Comparison of ENCODE assay signal across 2 cellular contexts in the genomic region with DNA sequence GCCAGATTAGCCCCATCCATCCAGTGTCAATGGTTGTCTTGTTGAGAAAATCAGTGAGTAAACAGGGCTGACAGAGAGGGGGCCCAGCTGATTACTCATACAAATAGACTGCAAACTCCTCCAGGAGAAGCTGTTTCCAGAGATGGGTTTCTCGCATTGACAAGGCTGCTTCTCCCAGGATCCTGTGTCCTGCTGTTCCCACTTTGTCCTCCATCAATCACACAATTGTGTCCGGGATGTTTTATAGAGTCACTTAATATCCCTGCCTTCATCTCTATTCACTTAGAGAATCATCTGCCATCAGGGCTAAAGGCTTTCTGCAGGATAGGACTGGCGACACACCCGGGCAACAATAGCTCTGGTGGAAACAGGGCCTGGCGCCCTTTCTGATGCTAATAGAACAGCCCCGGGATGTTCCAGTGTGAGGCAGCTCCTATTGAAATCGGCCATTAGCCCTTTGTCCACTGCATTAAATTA.
TF ChIP-seq lines count a peak whose summit lies in the region.

No MANE protein-coding gene starts in this region.

TF ChIP-seq in SK-N-SH, 30 proteins besides CTCF, POLR2A, EP300 and RAD21 (continued from another document):
- TF ChIP-seq, protein P1, sequence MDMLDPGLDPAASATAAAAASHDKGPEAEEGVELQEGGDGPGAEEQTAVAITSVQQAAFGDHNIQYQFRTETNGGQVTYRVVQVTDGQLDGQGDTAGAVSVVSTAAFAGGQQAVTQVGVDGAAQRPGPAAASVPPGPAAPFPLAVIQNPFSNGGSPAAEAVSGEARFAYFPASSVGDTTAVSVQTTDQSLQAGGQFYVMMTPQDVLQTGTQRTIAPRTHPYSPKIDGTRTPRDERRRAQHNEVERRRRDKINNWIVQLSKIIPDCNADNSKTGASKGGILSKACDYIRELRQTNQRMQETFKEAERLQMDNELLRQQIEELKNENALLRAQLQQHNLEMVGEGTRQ (IDR thresholded peaks at IDR 0.05; ENCODE audit: borderline replicate concordance, low read depth, low read length) = no peak
- TF ChIP-seq, protein P2, sequence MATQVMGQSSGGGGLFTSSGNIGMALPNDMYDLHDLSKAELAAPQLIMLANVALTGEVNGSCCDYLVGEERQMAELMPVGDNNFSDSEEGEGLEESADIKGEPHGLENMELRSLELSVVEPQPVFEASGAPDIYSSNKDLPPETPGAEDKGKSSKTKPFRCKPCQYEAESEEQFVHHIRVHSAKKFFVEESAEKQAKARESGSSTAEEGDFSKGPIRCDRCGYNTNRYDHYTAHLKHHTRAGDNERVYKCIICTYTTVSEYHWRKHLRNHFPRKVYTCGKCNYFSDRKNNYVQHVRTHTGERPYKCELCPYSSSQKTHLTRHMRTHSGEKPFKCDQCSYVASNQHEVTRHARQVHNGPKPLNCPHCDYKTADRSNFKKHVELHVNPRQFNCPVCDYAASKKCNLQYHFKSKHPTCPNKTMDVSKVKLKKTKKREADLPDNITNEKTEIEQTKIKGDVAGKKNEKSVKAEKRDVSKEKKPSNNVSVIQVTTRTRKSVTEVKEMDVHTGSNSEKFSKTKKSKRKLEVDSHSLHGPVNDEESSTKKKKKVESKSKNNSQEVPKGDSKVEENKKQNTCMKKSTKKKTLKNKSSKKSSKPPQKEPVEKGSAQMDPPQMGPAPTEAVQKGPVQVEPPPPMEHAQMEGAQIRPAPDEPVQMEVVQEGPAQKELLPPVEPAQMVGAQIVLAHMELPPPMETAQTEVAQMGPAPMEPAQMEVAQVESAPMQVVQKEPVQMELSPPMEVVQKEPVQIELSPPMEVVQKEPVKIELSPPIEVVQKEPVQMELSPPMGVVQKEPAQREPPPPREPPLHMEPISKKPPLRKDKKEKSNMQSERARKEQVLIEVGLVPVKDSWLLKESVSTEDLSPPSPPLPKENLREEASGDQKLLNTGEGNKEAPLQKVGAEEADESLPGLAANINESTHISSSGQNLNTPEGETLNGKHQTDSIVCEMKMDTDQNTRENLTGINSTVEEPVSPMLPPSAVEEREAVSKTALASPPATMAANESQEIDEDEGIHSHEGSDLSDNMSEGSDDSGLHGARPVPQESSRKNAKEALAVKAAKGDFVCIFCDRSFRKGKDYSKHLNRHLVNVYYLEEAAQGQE (IDR thresholded peaks at IDR 0.05; ENCODE audit: low read depth, low read length) = no peak
- TF ChIP-seq FOSL2 (IDR thresholded peaks at IDR 0.05; ENCODE audit: borderline replicate concordance, low read depth) = no peak
- TF ChIP-seq, protein P3, sequence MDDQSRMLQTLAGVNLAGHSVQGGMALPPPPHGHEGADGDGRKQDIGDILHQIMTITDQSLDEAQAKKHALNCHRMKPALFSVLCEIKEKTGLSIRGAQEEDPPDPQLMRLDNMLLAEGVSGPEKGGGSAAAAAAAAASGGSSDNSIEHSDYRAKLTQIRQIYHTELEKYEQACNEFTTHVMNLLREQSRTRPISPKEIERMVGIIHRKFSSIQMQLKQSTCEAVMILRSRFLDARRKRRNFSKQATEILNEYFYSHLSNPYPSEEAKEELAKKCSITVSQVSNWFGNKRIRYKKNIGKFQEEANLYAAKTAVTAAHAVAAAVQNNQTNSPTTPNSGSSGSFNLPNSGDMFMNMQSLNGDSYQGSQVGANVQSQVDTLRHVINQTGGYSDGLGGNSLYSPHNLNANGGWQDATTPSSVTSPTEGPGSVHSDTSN (IDR thresholded peaks at IDR 0.05) = no peak
- TF ChIP-seq, protein P4, sequence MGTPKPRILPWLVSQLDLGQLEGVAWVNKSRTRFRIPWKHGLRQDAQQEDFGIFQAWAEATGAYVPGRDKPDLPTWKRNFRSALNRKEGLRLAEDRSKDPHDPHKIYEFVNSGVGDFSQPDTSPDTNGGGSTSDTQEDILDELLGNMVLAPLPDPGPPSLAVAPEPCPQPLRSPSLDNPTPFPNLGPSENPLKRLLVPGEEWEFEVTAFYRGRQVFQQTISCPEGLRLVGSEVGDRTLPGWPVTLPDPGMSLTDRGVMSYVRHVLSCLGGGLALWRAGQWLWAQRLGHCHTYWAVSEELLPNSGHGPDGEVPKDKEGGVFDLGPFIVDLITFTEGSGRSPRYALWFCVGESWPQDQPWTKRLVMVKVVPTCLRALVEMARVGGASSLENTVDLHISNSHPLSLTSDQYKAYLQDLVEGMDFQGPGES (IDR thresholded peaks at IDR 0.05; ENCODE audit: low read depth, low read length) = no peak
- no peak for TF ChIP-seq TEAD4 (IDR thresholded peaks at IDR 0.05; ENCODE audit: borderline replicate concordance, insufficient read depth)
- no peak for TF ChIP-seq FOXM1 (IDR thresholded peaks at IDR 0.05; ENCODE audit: low read depth)
- no peak for TF ChIP-seq MEF2A (IDR thresholded peaks at IDR 0.05; ENCODE audit: borderline replicate concordance, low read depth)
- no peak for TF ChIP-seq RCOR1 (IDR thresholded peaks at IDR 0.05; ENCODE audit: low read length)
- no peak for TF ChIP-seq EZH2phosphoT487 (IDR thresholded peaks at IDR 0.05; ENCODE audit: borderline replicate concordance, low read depth)

TF ChIP-seq in SK-N-SH treated with all-trans-retinoic acid at 6 μM for 48 hours, 23 proteins besides CTCF, POLR2A, EP300 and RAD21 (continued from another document):
- TF ChIP-seq, protein P5, sequence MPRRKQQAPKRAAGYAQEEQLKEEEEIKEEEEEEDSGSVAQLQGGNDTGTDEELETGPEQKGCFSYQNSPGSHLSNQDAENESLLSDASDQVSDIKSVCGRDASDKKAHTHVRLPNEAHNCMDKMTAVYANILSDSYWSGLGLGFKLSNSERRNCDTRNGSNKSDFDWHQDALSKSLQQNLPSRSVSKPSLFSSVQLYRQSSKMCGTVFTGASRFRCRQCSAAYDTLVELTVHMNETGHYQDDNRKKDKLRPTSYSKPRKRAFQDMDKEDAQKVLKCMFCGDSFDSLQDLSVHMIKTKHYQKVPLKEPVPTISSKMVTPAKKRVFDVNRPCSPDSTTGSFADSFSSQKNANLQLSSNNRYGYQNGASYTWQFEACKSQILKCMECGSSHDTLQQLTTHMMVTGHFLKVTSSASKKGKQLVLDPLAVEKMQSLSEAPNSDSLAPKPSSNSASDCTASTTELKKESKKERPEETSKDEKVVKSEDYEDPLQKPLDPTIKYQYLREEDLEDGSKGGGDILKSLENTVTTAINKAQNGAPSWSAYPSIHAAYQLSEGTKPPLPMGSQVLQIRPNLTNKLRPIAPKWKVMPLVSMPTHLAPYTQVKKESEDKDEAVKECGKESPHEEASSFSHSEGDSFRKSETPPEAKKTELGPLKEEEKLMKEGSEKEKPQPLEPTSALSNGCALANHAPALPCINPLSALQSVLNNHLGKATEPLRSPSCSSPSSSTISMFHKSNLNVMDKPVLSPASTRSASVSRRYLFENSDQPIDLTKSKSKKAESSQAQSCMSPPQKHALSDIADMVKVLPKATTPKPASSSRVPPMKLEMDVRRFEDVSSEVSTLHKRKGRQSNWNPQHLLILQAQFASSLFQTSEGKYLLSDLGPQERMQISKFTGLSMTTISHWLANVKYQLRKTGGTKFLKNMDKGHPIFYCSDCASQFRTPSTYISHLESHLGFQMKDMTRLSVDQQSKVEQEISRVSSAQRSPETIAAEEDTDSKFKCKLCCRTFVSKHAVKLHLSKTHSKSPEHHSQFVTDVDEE (CRISPR knock-in tag; IDR thresholded peaks at IDR 0.05) = no peak
- no peak for TF ChIP-seq ZNF565 (CRISPR knock-in tag; conservative IDR thresholded peaks at IDR 0.05; ENCODE audit: low read depth)
- TF ChIP-seq PPARA (CRISPR knock-in tag; IDR thresholded peaks at IDR 0.05; ENCODE audit: borderline replicate concordance) = no peak
- TF ChIP-seq, protein P6, sequence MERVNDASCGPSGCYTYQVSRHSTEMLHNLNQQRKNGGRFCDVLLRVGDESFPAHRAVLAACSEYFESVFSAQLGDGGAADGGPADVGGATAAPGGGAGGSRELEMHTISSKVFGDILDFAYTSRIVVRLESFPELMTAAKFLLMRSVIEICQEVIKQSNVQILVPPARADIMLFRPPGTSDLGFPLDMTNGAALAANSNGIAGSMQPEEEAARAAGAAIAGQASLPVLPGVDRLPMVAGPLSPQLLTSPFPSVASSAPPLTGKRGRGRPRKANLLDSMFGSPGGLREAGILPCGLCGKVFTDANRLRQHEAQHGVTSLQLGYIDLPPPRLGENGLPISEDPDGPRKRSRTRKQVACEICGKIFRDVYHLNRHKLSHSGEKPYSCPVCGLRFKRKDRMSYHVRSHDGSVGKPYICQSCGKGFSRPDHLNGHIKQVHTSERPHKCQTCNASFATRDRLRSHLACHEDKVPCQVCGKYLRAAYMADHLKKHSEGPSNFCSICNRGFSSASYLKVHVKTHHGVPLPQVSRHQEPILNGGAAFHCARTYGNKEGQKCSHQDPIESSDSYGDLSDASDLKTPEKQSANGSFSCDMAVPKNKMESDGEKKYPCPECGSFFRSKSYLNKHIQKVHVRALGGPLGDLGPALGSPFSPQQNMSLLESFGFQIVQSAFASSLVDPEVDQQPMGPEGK (CRISPR knock-in tag; IDR thresholded peaks at IDR 0.05; ENCODE audit: borderline replicate concordance) = no peak
- no peak for TF ChIP-seq ZFP3 (CRISPR knock-in tag; IDR thresholded peaks at IDR 0.05)
